Comparison of ENCODE assay signal across 8 cellular contexts in genomic region chr22:29269731-29270474, GRCh38. TPM values are rescaled to one million over a fixed set of nuclear protein-coding genes. Genes with fewer than 3 reads are reported as not detected.
A peak's percentile ranks its signal among the peaks of the same experiment; 100 is the strongest.
DNase-seq lines count a peak whose midpoint lies in the region; ATAC-seq and TF ChIP-seq lines count a peak whose summit lies in the region.

No MANE protein-coding gene starts in this region.

- H3K9me2 ChIP-seq in neural cell (ENCODE audit: insufficient read depth, low read length): no peaks in the 10 kb centered on the region

- TF ChIP-seq CTCF in neural cell (IDR thresholded peaks at IDR 0.05; ENCODE audit: poor library complexity, severe bottlenecking): no peak

- peaks cover 28% of the 10 kb centered on the region for H3K36me3 ChIP-seq in ES-I3 (ENCODE audit: insufficient read depth, low read length)
- H3K36me3 ChIP-seq in NT2/D1 (ENCODE audit: insufficient read depth, insufficient read length, low read length): peaks cover 83% of the 10 kb centered on the region
- peaks cover 27% of the 10 kb centered on the region for H3K36me3 ChIP-seq in ectodermal cell (ENCODE audit: control insufficient read depth, insufficient read depth, low read length)
- peaks cover 6% of the 10 kb centered on the region for H3K36me3 ChIP-seq in neural cell (ENCODE audit: insufficient read depth, low read length)

- no peak for TF ChIP-seq RAD21 in neural cell (conservative IDR thresholded peaks at IDR 0.05)

- WGBS in ectodermal cell, 2 experiments: 41 to 47% methylated on average over 13 of the region's 13 CpGs

- no peak for ATAC-seq in HG02642 (IDR thresholded peaks at IDR 0.05; ENCODE audit: poor library complexity, unreplicated experiment)

- H3K4me2 ChIP-seq in neural cell (ENCODE audit: low read length): peak overlapping the region; percentile 83

- DNase-seq in NT2/D1 (ENCODE audit: low read depth, low spot score) (no peak), NCI-H774 (lab: John Stamatoyannopoulos, UW) (no peak), foreskin melanocyte (no peak)
- no peak for DNase-seq in stimulated activated CD4-positive, alpha-beta T cell treated with anti-CD3 and anti-CD28 coated beads, Interleukin-4, amount 100 ng/mL, for 4 hours

- peaks cover 31% of the 10 kb centered on the region for H4K20me1 ChIP-seq in neural cell (ENCODE audit: insufficient read depth)

- H3K4me3 ChIP-seq in NT2/D1 (ENCODE audit: insufficient read length, low read depth): peak overlapping the region; percentile 90
- peak overlapping the region; percentile 96 for H3K4me3 ChIP-seq in ectodermal cell (ENCODE audit: insufficient read depth, low read depth, low read length)
- H3K4me3 ChIP-seq in neural cell (ENCODE audit: low read length): peak overlapping the region; percentile 91

- H3K4me1 ChIP-seq in ES-I3 (ENCODE audit: insufficient read depth, low read length) (peaks cover 30% of the 10 kb centered on the region), NT2/D1 (ENCODE audit: insufficient read depth, insufficient read length) (peaks cover 11% of the 10 kb centered on the region), ectodermal cell (ENCODE audit: control insufficient read depth, insufficient read depth, low read length) (peaks cover 31% of the 10 kb centered on the region)

- H3K79me2 ChIP-seq in neural cell (replicated peaks; ENCODE audit: insufficient read depth, low read length): peaks cover 84% of the 10 kb centered on the region

- H2AFZ ChIP-seq in neural cell (ENCODE audit: low read depth, low read length): no peak overlapping the region

- no peak overlapping the region for H3K27ac ChIP-seq in ectodermal cell (ENCODE audit: insufficient read depth, low read depth, low read length, poor library complexity, severe bottlenecking)
- H3K27ac ChIP-seq in neural cell (ENCODE audit: low read length): no peak overlapping the region

- TF ChIP-seq EP300 in neural cell (conservative IDR thresholded peaks at IDR 0.05; ENCODE audit: poor library complexity, severe bottlenecking): no peak

- no peaks in the 10 kb centered on the region for H3F3A ChIP-seq in neural cell (ENCODE audit: insufficient read depth, low read length, poor library complexity, severe bottlenecking)

- peak overlapping the region; percentile 98 for H3K9ac ChIP-seq in ES-I3 (ENCODE audit: low read depth, low read length)
- H3K9ac ChIP-seq in NT2/D1 (ENCODE audit: insufficient read length, low read depth): peak overlapping the region; percentile 98
- peak overlapping the region; percentile 98 for H3K9ac ChIP-seq in neural cell (ENCODE audit: low read length)

- no peaks in the 10 kb centered on the region for H3K9me3 ChIP-seq in ES-I3 (ENCODE audit: control insufficient read depth, insufficient read depth, low read length)
- H3K9me3 ChIP-seq in NT2/D1 (ENCODE audit: insufficient read depth, low read length): no peaks in the 10 kb centered on the region
- H3K9me3 ChIP-seq in ectodermal cell (ENCODE audit: control insufficient read depth, low read length): no peaks in the 10 kb centered on the region
- H3K9me3 ChIP-seq in neural cell (ENCODE audit: low read length): no peaks in the 10 kb centered on the region

- H3K27me3 ChIP-seq in NT2/D1 (ENCODE audit: insufficient read depth, insufficient read length) (no peaks in the 10 kb centered on the region), ectodermal cell (ENCODE audit: control insufficient read depth, insufficient read depth, low read length, poor library complexity, severe bottlenecking) (no peaks in the 10 kb centered on the region), neural cell (ENCODE audit: insufficient read depth, low read depth, low read length) (no peaks in the 10 kb centered on the region)

TF ChIP-seq in neural cell, 6 proteins besides CTCF, POLR2A, EP300 and RAD21:
- no peak for TF ChIP-seq EZH2 (IDR thresholded peaks at IDR 0.05; ENCODE audit: borderline replicate concordance, insufficient read depth, low read length, poor library complexity, severe bottlenecking)
- TF ChIP-seq REST (IDR thresholded peaks at IDR 0.05; ENCODE audit: borderline replicate concordance): no peak
- no peak for TF ChIP-seq MXI1 (conservative IDR thresholded peaks at IDR 0.05; ENCODE audit: poor library complexity, severe bottlenecking)
- no peak for TF ChIP-seq SMC3 (conservative IDR thresholded peaks at IDR 0.05; ENCODE audit: poor library complexity)
- no peak for TF ChIP-seq TAF1 (IDR thresholded peaks at IDR 0.05; ENCODE audit: low read depth)
- no peak for TF ChIP-seq POLR2AphosphoS5 (IDR thresholded peaks at IDR 0.05)

RNA-seq across cellular contexts. Expression of gene EWSR1, which starts 1.8 kb away (rescaled TPM):
- 536 TPM for polyA plus RNA-seq in ectodermal cell (2013, experiment 1 of 4)
- polyA plus RNA-seq in ectodermal cell (2013, experiment 2 of 4): 548 TPM
- 438 TPM for polyA plus RNA-seq in ectodermal cell (2013, experiment 3 of 4)
- 536 TPM for polyA plus RNA-seq in ectodermal cell (2013, experiment 4 of 4)
- polyA plus RNA-seq in neural cell: 277 and 287 TPM in 2 replicates
- 286 and 289 TPM in 2 replicates for polyA minus RNA-seq in neural cell

RNA-seq across cellular contexts. Expression of gene RHBDD3, which starts 2.1 kb away (rescaled TPM):
- polyA plus RNA-seq in ectodermal cell (2013, experiment 1 of 4): 72.3 TPM
- 67.2 TPM for polyA plus RNA-seq in ectodermal cell (2013, experiment 2 of 4)
- 58.3 TPM for polyA plus RNA-seq in ectodermal cell (2013, experiment 3 of 4)
- polyA plus RNA-seq in ectodermal cell (2013, experiment 4 of 4): 62.7 TPM
- 114 and 135 TPM in 2 replicates for polyA plus RNA-seq in neural cell
- polyA minus RNA-seq in neural cell: 40.3 and 55.3 TPM in 2 replicates

RNA-seq across cellular contexts. Expression of gene GAS2L1, which starts 36.5 kb away (rescaled TPM):
- polyA plus RNA-seq in ectodermal cell (2013, experiment 1 of 4): 5.7 TPM
- polyA plus RNA-seq in ectodermal cell (2013, experiment 2 of 4): 5.2 TPM
- 6.8 TPM for polyA plus RNA-seq in ectodermal cell (2013, experiment 3 of 4)
- polyA plus RNA-seq in ectodermal cell (2013, experiment 4 of 4): 6.7 TPM
- polyA plus RNA-seq in neural cell: 0.77 and 2.3 TPM in 2 replicates
- 0.93 and 1.7 TPM in 2 replicates for polyA minus RNA-seq in neural cell

RNA-seq across cellular contexts. Expression of gene RASL10A, which starts 45.6 kb away (rescaled TPM):
- not detected for polyA plus RNA-seq in ectodermal cell (2013, experiment 1 of 4)
- 0.21 TPM for polyA plus RNA-seq in ectodermal cell (2013, experiment 2 of 4)
- 0.43 TPM for polyA plus RNA-seq in ectodermal cell (2013, experiment 3 of 4)
- 0.24 TPM for polyA plus RNA-seq in ectodermal cell (2013, experiment 4 of 4)
- polyA plus RNA-seq in neural cell: 0.26 and 3.0 TPM in 2 replicates
- not detected in 2 replicates for polyA minus RNA-seq in neural cell
